10 cellular contexts compared by ENCODE assay signal in genomic region chr19:46494936-46495788, GRCh38. TPM values are rescaled to one million over a fixed set of nuclear protein-coding genes. Genes with fewer than 3 reads are reported as not detected.
DNase-seq lines count a peak whose midpoint lies in the region; ATAC-seq and TF ChIP-seq lines count a peak whose summit lies in the region.
"Had no signal": no experiment of that assay in that cellular context is flagged by ENCODE, and none has a peak within 500 bp of the region (broad histone marks: within the 10 kb centered on the region; RNA-seq: fewer than 3 reads in every experiment).

No MANE protein-coding gene starts in this region.

- no peaks in the 10 kb centered on the region for H3K36me3 ChIP-seq in BLaER1 treated with 17β-estradiol and CSF1 and Interleukin-3, amounts not matched to agents 10 nM and 100 nM
- H3K36me3 ChIP-seq in SK-N-MC (ENCODE audit: insufficient read depth, low read length): no peaks in the 10 kb centered on the region

- H3K27ac ChIP-seq in BLaER1 treated with 17β-estradiol and CSF1 and Interleukin-3, amounts not matched to agents 10 nM and 100 nM: no peak overlapping the region
- H3K27ac ChIP-seq in SK-N-MC: no peak overlapping the region

- H3K27ac Mint-ChIP-seq in progenitor cell of endocrine pancreas: no peak overlapping the region

- DNase-seq in SK-N-MC (ENCODE audit: low read depth, low spot score) (no peak), fibroblast of the aortic adventitia (ENCODE audit: low read depth) (no peak), progenitor cell of endocrine pancreas (ENCODE audit: low spot score, unreplicated experiment) (no peak), NCI-H1092 (lab: John Stamatoyannopoulos, UW) (no peak), GOT3 (lab: John Stamatoyannopoulos, UW) (no peak)
- DNase-seq: EL, NCI-H2081 treated with DMSO at 0.1 percent for 48 hours had no signal

- H3K4me3 Mint-ChIP-seq in progenitor cell of endocrine pancreas (ENCODE audit: low read depth): peak overlapping the region; percentile 45

- H3K4me1 ChIP-seq in BLaER1 treated with 17β-estradiol and CSF1 and Interleukin-3, amounts not matched to agents 10 nM and 100 nM: peaks cover 56 to 86% (median 74%) of the 10 kb centered on the region in 10 experiments

- H3K4me2 ChIP-seq in BLaER1 treated with 17β-estradiol and CSF1 and Interleukin-3, amounts not matched to agents 10 nM and 100 nM: peak overlapping the region in 8 of 11 experiments; percentile 87 to 98 (median 92); a peak in 15 of 22 replicates

- H3K9me3 Mint-ChIP-seq in progenitor cell of endocrine pancreas (ENCODE audit: low read depth): no peaks in the 10 kb centered on the region

- no peak overlapping the region for H3K4me3 ChIP-seq in BLaER1 treated with 17β-estradiol and CSF1 and Interleukin-3, amounts not matched to agents 10 nM and 100 nM
- H3K4me3 ChIP-seq in SK-N-MC (peak overlapping the region; percentile 75), fibroblast of the aortic adventitia (ENCODE audit: low read depth, low read length) (peak overlapping the region; percentile 46)

- H3K27me3 ChIP-seq in BLaER1 treated with 17β-estradiol and CSF1 and Interleukin-3, amounts not matched to agents 10 nM and 100 nM: peaks cover 43 to 60% (median 57%) of the 10 kb centered on the region in 11 experiments

- H3K9ac ChIP-seq in BLaER1 treated with 17β-estradiol and CSF1 and Interleukin-3, amounts not matched to agents 10 nM and 100 nM: no peak overlapping the region
- H3K9ac ChIP-seq in SK-N-MC (ENCODE audit: insufficient read length): peak overlapping the region; percentile 26

- no peak for TF ChIP-seq CTCF in fibroblast of the aortic adventitia (IDR thresholded peaks at IDR 0.05; ENCODE audit: insufficient read depth, low read length)
- TF ChIP-seq CTCF in progenitor cell of endocrine pancreas (IDR thresholded peaks at IDR 0.05; ENCODE audit: unreplicated experiment): no peak

- no peaks in the 10 kb centered on the region for H3K9me3 ChIP-seq in BLaER1 treated with 17β-estradiol and CSF1 and Interleukin-3, amounts not matched to agents 10 nM and 100 nM (replicated peaks in 1 of 11)
- no peaks in the 10 kb centered on the region for H3K9me3 ChIP-seq in SK-N-MC (ENCODE audit: low read depth, low read length)

- no peak for ATAC-seq in HG03571 (IDR thresholded peaks at IDR 0.05; ENCODE audit: unreplicated experiment)
- no peak for ATAC-seq in GM19467 (IDR thresholded peaks at IDR 0.05; ENCODE audit: unreplicated experiment)

- peaks cover 2% of the 10 kb centered on the region for H3K4me1 Mint-ChIP-seq in progenitor cell of endocrine pancreas (ENCODE audit: low read depth)

- peaks cover 33% of the 10 kb centered on the region for H3K27me3 Mint-ChIP-seq in progenitor cell of endocrine pancreas

- peaks cover 3% of the 10 kb centered on the region for H3K36me3 Mint-ChIP-seq in progenitor cell of endocrine pancreas (ENCODE audit: insufficient read depth)

- H4K20me1 ChIP-seq in BLaER1 treated with 17β-estradiol and CSF1 and Interleukin-3, amounts not matched to agents 10 nM and 100 nM: no peaks in the 10 kb centered on the region

RNA-seq across cellular contexts. Expression of gene PNMA8B, which starts 0.5 kb away (rescaled TPM):
- total RNA-seq in fibroblast of the aortic adventitia (ENCODE audit: low replicate concordance): 1.6 and 6.3 TPM in 2 replicates
- total RNA-seq in progenitor cell of endocrine pancreas: 1.8 and 2.1 TPM in 2 replicates

RNA-seq across cellular contexts. Expression of gene PNMA8A, which starts 23.8 kb away (rescaled TPM):
- total RNA-seq in fibroblast of the aortic adventitia (ENCODE audit: low replicate concordance): 2.1 and 2.3 TPM in 2 replicates
- total RNA-seq in progenitor cell of endocrine pancreas: 27.5 and 28.1 TPM in 2 replicates

Comparison
In these comparisons a context has a peak if more than half of its experiments do, and no peak if none do; other contexts are left out.
1. H3K4me3 ChIP-seq: peak in SK-N-MC (single experiment) and fibroblast of the aortic adventitia (single experiment); none in BLaER1 treated with 17β-estradiol and CSF1 and Interleukin-3, amounts not matched to agents 10 nM and 100 nM (0 of 10).